In the genomic region with DNA sequence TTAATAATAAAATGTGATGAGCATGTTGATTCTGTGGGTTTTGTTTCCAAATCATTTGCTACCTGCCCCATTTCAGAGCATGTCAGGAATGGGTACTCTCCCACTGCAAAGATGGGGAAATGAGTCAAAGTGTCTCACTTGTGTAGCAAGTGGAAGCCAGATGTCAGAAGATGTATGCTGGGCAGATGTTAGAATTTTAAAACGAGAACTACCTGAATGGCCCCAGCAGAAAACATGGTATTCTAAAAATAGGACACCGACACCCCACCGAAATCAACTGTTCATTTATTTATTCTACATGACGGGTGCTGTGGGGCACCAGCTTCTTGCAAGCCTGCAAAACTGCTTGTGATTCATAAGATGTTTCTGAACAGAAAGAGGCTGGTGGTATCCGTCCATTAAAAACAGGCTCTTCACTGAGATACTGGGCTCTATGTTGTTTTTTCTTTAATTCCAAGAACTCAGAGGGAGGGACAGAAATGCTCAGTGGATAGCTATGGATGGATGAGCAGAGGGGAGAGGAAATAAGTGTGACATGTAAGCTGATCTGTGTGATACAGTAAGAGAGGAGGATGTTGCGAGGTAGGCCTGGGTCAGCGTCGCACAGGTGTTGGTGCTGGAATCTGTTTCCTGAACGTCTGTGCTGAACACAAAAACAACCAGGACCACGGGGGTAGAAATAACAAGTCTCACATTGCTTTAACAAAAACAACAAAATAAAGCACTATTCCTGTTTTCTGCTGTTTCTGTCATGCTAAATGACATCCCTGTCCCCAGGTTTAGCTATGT, we compare ENCODE assay signal across 1 cellular context.
TF ChIP-seq lines count a peak whose summit lies in the region.

No MANE protein-coding gene starts in this region.

TF ChIP-seq in GM12878, 131 proteins besides CTCF, POLR2A, EP300 and RAD21:
- TF ChIP-seq MEF2A (IDR thresholded peaks at IDR 0.05; ENCODE audit: insufficient read depth, low read depth, low read length), result 0 out of 2 replicates have a peak, but pooled peaks have one; percentile 52
- TF ChIP-seq, protein P1, sequence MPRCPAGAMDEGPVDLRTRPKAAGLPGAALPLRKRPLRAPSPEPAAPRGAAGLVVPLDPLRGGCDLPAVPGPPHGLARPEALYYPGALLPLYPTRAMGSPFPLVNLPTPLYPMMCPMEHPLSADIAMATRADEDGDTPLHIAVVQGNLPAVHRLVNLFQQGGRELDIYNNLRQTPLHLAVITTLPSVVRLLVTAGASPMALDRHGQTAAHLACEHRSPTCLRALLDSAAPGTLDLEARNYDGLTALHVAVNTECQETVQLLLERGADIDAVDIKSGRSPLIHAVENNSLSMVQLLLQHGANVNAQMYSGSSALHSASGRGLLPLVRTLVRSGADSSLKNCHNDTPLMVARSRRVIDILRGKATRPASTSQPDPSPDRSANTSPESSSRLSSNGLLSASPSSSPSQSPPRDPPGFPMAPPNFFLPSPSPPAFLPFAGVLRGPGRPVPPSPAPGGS (IDR thresholded peaks at IDR 0.05; ENCODE audit: borderline replicate concordance, insufficient read depth, low read depth, low read length, poor library complexity, severe bottlenecking), result peak; percentile 8
- 0 out of 2 replicates have a peak, but pooled peaks have one; percentile 4 for TF ChIP-seq CREB1 (IDR thresholded peaks at IDR 0.05; ENCODE audit: low read depth)
- TF ChIP-seq TCF3 (IDR thresholded peaks at IDR 0.05; ENCODE audit: borderline replicate concordance, insufficient read depth, low read depth, low read length), result 0 out of 2 replicates have a peak, but pooled peaks have one; percentile 22
- no peak for TF ChIP-seq JUNB (IDR thresholded peaks at IDR 0.05)
- TF ChIP-seq TCF12 (IDR thresholded peaks at IDR 0.05; ENCODE audit: low read depth, low read length), result 0 out of 2 replicates have a peak, but pooled peaks have one; percentile 16
